Comparison of ENCODE assay signal across 8 cellular contexts in the genomic region with DNA sequence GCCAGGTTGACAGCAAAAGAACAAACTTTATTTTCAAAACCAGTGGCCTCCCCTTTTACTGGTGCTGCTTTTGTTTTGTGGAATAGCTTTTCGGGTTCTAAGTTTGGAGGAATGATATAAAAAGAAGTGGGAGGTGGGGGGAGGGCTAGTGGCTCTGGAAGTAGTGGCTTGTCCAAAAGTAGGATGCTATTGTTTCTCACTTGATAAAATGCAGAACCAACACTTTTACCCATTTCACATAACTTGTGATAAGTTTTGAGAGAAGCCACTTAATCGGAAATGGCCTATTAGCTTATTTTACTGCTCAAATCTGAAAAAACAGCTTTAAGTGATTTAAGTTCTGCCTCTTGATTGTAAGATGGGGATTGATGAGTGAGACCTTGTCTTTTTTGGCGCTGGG. TPM values are rescaled to one million over a fixed set of nuclear protein-coding genes. Genes with fewer than 3 reads are reported as not detected.
DNase-seq lines count a peak whose midpoint lies in the region; ATAC-seq, FAIRE-seq and TF ChIP-seq lines count a peak whose summit lies in the region.

No MANE protein-coding gene starts in this region.

- DNase-seq in AG04450 (ENCODE audit: low read depth, low spot score) (no peak), bronchial epithelial cell (ENCODE audit: low read depth) (peak; percentile 29), GDM1 (lab: John Stamatoyannopoulos, UW) (no peak), T1000 (lab: John Stamatoyannopoulos, UW) (no peak), middle frontal gyrus (ENCODE audit: extremely low spot score, low spot score) (no peak)

- no peaks in the 10 kb centered on the region for H3K27me3 ChIP-seq in AG04450 (ENCODE audit: control insufficient read depth, insufficient read depth, low read length)
- no peaks in the 10 kb centered on the region for H3K27me3 ChIP-seq in HUES64 (ENCODE audit: insufficient read depth, low read length)
- H3K27me3 ChIP-seq in bronchial epithelial cell (ENCODE audit: control insufficient read depth, insufficient read depth, low read length) = no peaks in the 10 kb centered on the region
- no peaks in the 10 kb centered on the region for H3K27me3 ChIP-seq in mucosa of stomach (ENCODE audit: control insufficient read depth, insufficient read depth, low read length)

- H3K9ac ChIP-seq in HUES64 (ENCODE audit: low read depth, low read length) (peak overlapping the region; percentile 91), mucosa of stomach (ENCODE audit: low read length) (peak overlapping the region; percentile 96)

- TF ChIP-seq CTCF in AG04450 (IDR thresholded peaks at IDR 0.05; ENCODE audit: low read depth, low read length) = no peak
- TF ChIP-seq CTCF in bronchial epithelial cell (IDR thresholded peaks at IDR 0.05; ENCODE audit: insufficient read depth, low read length, severe bottlenecking) = no peak

- H3K4me1 ChIP-seq in HUES64 (ENCODE audit: insufficient read depth, low read length) (peaks cover 13% of the 10 kb centered on the region), mucosa of stomach (ENCODE audit: control insufficient read depth, insufficient read depth, low read length) (no peaks in the 10 kb centered on the region)

- H3K4me3 ChIP-seq in AG04450 (ENCODE audit: low read depth, low read length) (peak overlapping the region; percentile 76), HUES64 (ENCODE audit: low read length) (peak overlapping the region; percentile 90), bronchial epithelial cell (ENCODE audit: low read depth, low read length) (peak overlapping the region; percentile 88), mucosa of stomach (ENCODE audit: low read length) (peak overlapping the region; percentile 83)

- WGBS in HUES64 = 38% methylated on average over 3 of the region's 3 CpGs

- H3K36me3 ChIP-seq in HUES64 (ENCODE audit: insufficient read depth, low read length) = no peaks in the 10 kb centered on the region
- no peaks in the 10 kb centered on the region for H3K36me3 ChIP-seq in bronchial epithelial cell (ENCODE audit: control insufficient read depth, insufficient read depth, low read length)
- H3K36me3 ChIP-seq in mucosa of stomach (ENCODE audit: control insufficient read depth, insufficient read depth, low read length) = no peaks in the 10 kb centered on the region

- POLR2A ChIA-PET in AG04450 (lab: Yijun Ruan, JAX) = interaction anchor here (0.7 to 1.7 kb wide), 4 partner anchors 33 to 223 kb away, joined by 3 to 9 read pairs (median 5); a partner anchor contains a TSS

- peak overlapping the region; percentile 87 for H3K27ac ChIP-seq in AG04450 (ENCODE audit: low read depth, low read length)
- no peak overlapping the region for H3K27ac ChIP-seq in HUES64 (ENCODE audit: low read depth, low read length)

- no peak for ATAC-seq in activated CD4-positive, CD25-positive, alpha-beta regulatory T cell treated with anti-CD3 and anti-CD28 coated beads, Interleukin-2, amount 50 U/mL, for 24 hours

- H3K9me3 ChIP-seq in AG04450 (ENCODE audit: control insufficient read depth, insufficient read depth, low read length) (peaks cover 2% of the 10 kb centered on the region; the same call in 1 of the 2 replicates), HUES64 (ENCODE audit: insufficient read depth, low read depth, low read length) (no peaks in the 10 kb centered on the region), mucosa of stomach (ENCODE audit: control insufficient read depth, low read length) (no peaks in the 10 kb centered on the region)

- no peak for FAIRE-seq in bronchial epithelial cell (lab: Jason Lieb, UNC)

- CTCF ChIA-PET in AG04450 (lab: Charles Lee) = interaction anchor here (1.2 to 2.5 kb wide), 3 partner anchors 16 to 229 kb away, joined by 3 to 13 read pairs (median 10); no protein-coding TSS in a partner anchor

RNA-seq across cellular contexts. Expression of a gene that starts 1.0 kb away (rescaled TPM):
- polyA plus RNA-seq in AG04450 (2011; rRNA removed) = 11.9 and 18.4 TPM in 2 replicates
- polyA minus RNA-seq in AG04450 (2011; rRNA and poly(A)+ RNA removed) = 8.2 and 14.6 TPM in 2 replicates
- polyA plus RNA-seq in HUES64 (2013, experiment 1 of 2) = 22.0 TPM
- polyA plus RNA-seq in HUES64 (2013, experiment 2 of 2) = 27.0 TPM
- total RNA-seq in bronchial epithelial cell = 23.7 and 25.0 TPM in 2 replicates
